Comparison of ENCODE assay signal across 8 cellular contexts in genomic region chr6:163460307-163460782, GRCh38. TPM values are rescaled to one million over a fixed set of nuclear protein-coding genes. Genes with fewer than 3 reads are reported as not detected.
DNase-seq lines count a peak whose midpoint lies in the region; ATAC-seq, FAIRE-seq and TF ChIP-seq lines count a peak whose summit lies in the region.

No MANE protein-coding gene starts in this region.

- H3K4me3 ChIP-seq in CD8-positive, alpha-beta T cell (ENCODE audit: low read depth, low read length) = peak overlapping the region; percentile 48
- peak overlapping the region; percentile 79 for H3K4me3 ChIP-seq in adipocyte (ENCODE audit: low read length)
- H3K4me3 ChIP-seq in kidney (ENCODE audit: low read length in 2 of 2) = peak overlapping the region; percentile 45 to 77
- H3K4me3 ChIP-seq in upper lobe of right lung = peak overlapping the region; percentile 43

- no peaks in the 10 kb centered on the region for H3K27me3 ChIP-seq in CD8-positive, alpha-beta T cell (ENCODE audit: insufficient read depth, low read length)
- H3K27me3 ChIP-seq in adipocyte (replicated peaks; ENCODE audit: control insufficient read depth, insufficient read depth, low read length) = no peaks in the 10 kb centered on the region
- no peaks in the 10 kb centered on the region for H3K27me3 ChIP-seq in upper lobe of right lung

- H3K9me3 Mint-ChIP-seq in CD8-positive, alpha-beta T cell = no peaks in the 10 kb centered on the region

- H3K27ac Mint-ChIP-seq in CD8-positive, alpha-beta T cell = peak overlapping the region; percentile 98

- ATAC-seq in CD8-positive, alpha-beta T cell = peak; percentile 90
- ATAC-seq in GM19397 (IDR thresholded peaks at IDR 0.05; ENCODE audit: unreplicated experiment) (peak; percentile 89), HG03439 (IDR thresholded peaks at IDR 0.05; ENCODE audit: unreplicated experiment) (peak; percentile 93), upper lobe of right lung (peak; percentile 41)

- CTCF ChIA-PET in CD8-positive, alpha-beta T cell (lab: Charles Lee) = interaction anchor here (1.2 kb wide), 1 partner anchor 44 kb away, joined by 5 read pairs; no protein-coding TSS in a partner anchor

- peaks cover 28% of the 10 kb centered on the region for H3K4me1 ChIP-seq in CD8-positive, alpha-beta T cell (ENCODE audit: insufficient read depth, low read length)
- H3K4me1 ChIP-seq in adipocyte (ENCODE audit: control insufficient read depth, insufficient read depth, low read length) (peaks cover 69% of the 10 kb centered on the region), kidney (ENCODE audit: control insufficient read depth in 1 of 2, insufficient read depth in 1 of 2, low read depth in 1 of 2, low read length in 2 of 2) (peaks cover 9 to 18% of the 10 kb centered on the region in 2 donors), upper lobe of right lung (peaks cover 37% of the 10 kb centered on the region)

- intact Hi-C loops in CD8-positive, alpha-beta T cell (cut with DNase I, micrococcal nuclease) = loop anchor here in 1 of 2 experiments (2.0 kb wide), 1 partner anchor 48 kb away; no protein-coding TSS in a partner anchor
- intact Hi-C loops in kidney (cut with DNase I) (no loop called here), upper lobe of right lung (cut with DNase I) (no loop called here)

- H3K9ac ChIP-seq in adipocyte (ENCODE audit: low read length) (peak overlapping the region; percentile 79), kidney (ENCODE audit: low read length in 2 of 2) (peak overlapping the region in 1 of 2 donors; percentile 34)

- no peaks in the 10 kb centered on the region for H3K9me3 ChIP-seq in CD8-positive, alpha-beta T cell (ENCODE audit: low read length)
- no peaks in the 10 kb centered on the region for H3K9me3 ChIP-seq in adipocyte (ENCODE audit: control insufficient read depth, low read length)
- H3K9me3 ChIP-seq in kidney (ENCODE audit: control insufficient read depth in 1 of 2, low read length in 2 of 2) = no peaks in the 10 kb centered on the region
- no peaks in the 10 kb centered on the region for H3K9me3 ChIP-seq in upper lobe of right lung

- DNase-seq in CD8-positive, alpha-beta T cell = peak in 4 of 7 experiments; percentile 2 to 49 (median 16)
- DNase-seq in adipocyte (ENCODE audit: low read depth) (peak; percentile 13), kidney (no peak), upper lobe of right lung (no peak), middle frontal gyrus (ENCODE audit: extremely low spot score, low spot score) (no peak), GF-D8 (lab: John Stamatoyannopoulos, UW) (no peak)

- peaks cover 27% of the 10 kb centered on the region for H3K36me3 Mint-ChIP-seq in CD8-positive, alpha-beta T cell

- H3K27ac ChIP-seq in CD8-positive, alpha-beta T cell (ENCODE audit: low read depth, low read length) = peak overlapping the region; percentile 76
- peak overlapping the region in 1 of 2 donors; percentile 79 for H3K27ac ChIP-seq in kidney (ENCODE audit: low read depth in 2 of 2, low read length in 2 of 2)
- H3K27ac ChIP-seq in upper lobe of right lung = peak overlapping the region; percentile 55

- POLR2A ChIA-PET in CD8-positive, alpha-beta T cell (lab: Charles Lee) = interaction anchor here (0.5 to 1.4 kb wide), 7 partner anchors 10 to 100 kb away, joined by 3 to 4 read pairs (median 3); no protein-coding TSS in a partner anchor

- no peaks in the 10 kb centered on the region for H3K27me3 Mint-ChIP-seq in CD8-positive, alpha-beta T cell (ENCODE audit: low read depth)

- peak overlapping the region; percentile 92 for H3K4me3 Mint-ChIP-seq in CD8-positive, alpha-beta T cell

- H3K4me1 Mint-ChIP-seq in CD8-positive, alpha-beta T cell (ENCODE audit: low read depth) = peaks cover 58% of the 10 kb centered on the region

- peak; percentile 45 for FAIRE-seq in kidney (lab: Jason Lieb, UNC)

- TF ChIP-seq CTCF in CD8-positive, alpha-beta T cell (IDR thresholded peaks at IDR 0.05) = no peak
- TF ChIP-seq CTCF in kidney (IDR thresholded peaks at IDR 0.05; ENCODE audit: borderline replicate concordance, extremely low read depth, insufficient read depth) (no peak), upper lobe of right lung (IDR thresholded peaks at IDR 0.05) (no peak)

- H3K36me3 ChIP-seq in CD8-positive, alpha-beta T cell (ENCODE audit: insufficient read depth, low read length) = no peaks in the 10 kb centered on the region
- peaks cover 28% of the 10 kb centered on the region for H3K36me3 ChIP-seq in adipocyte (ENCODE audit: control insufficient read depth, insufficient read depth, low read length, severe bottlenecking)
- peaks cover 0 to 5% of the 10 kb centered on the region in 2 donors for H3K36me3 ChIP-seq in kidney (ENCODE audit: control insufficient read depth in 1 of 2, insufficient read depth in 2 of 2, low read length in 2 of 2)
- H3K36me3 ChIP-seq in upper lobe of right lung = no peaks in the 10 kb centered on the region

RNA-seq across cellular contexts. Expression of gene QKI, which starts 45.8 kb away (rescaled TPM):
- total RNA-seq in CD8-positive, alpha-beta T cell = 10 to 100 TPM; 67.4 to 70.9 TPM
- total RNA-seq in kidney = 121 TPM
- 17.6 TPM for polyA plus RNA-seq in kidney (ENCODE audit: insufficient read depth, low read depth, low replicate concordance)
- total RNA-seq in upper lobe of right lung = 234 TPM

Comparison
In these comparisons a context has a peak if more than half of its experiments do, and no peak if none do; other contexts are left out.
1. ATAC-seq: peak in every context shown above with its lines; median percentile 93 in HG03439; 90 in CD8-positive, alpha-beta T cell; 89 in GM19397; 41 in upper lobe of right lung.
2. DNase-seq: peak in CD8-positive, alpha-beta T cell (4 of 7) and adipocyte (single experiment); none in kidney (single experiment), upper lobe of right lung (single experiment), middle frontal gyrus (single experiment) and GF-D8 (single experiment).
3. Peak in every context shown above with its lines, with median percentiles within 50 percentile points of each other: H3K4me3 ChIP-seq.